In the genomic region with DNA sequence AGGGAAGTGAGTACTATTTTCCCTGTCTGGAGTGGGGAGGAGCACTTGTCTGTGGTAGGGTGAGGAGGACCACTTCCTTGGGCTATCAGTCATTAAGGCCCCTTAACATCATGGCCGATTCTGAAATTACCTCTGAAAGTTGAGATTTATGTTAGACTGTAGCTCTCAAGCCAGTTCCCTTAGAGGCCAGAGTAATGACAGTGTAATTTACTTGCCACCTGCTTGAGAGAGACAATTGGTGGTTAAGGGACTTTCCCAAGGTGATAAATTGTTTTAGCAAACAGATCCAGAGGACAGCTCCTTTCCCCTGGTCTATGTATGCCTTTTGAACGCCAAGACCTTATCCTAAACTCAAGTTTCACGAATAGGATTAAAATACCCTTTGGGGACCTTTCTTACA, we compare ENCODE assay signal across 14 cellular contexts. TPM values are rescaled to one million over a fixed set of nuclear protein-coding genes. Genes with fewer than 3 reads are reported as not detected.
DNase-seq lines count a peak whose midpoint lies in the region; ATAC-seq and TF ChIP-seq lines count a peak whose summit lies in the region.
"Had no signal": no experiment of that assay in that cellular context is flagged by ENCODE, and none has a peak within 500 bp of the region (broad histone marks: within the 10 kb centered on the region; RNA-seq: fewer than 3 reads in every experiment).

No MANE protein-coding gene starts in this region.

- H3K27ac ChIP-seq in body of pancreas (peak overlapping the region in 3 of 4 donors; percentile 38 to 54 (median 47)), right lobe of liver (no peak overlapping the region), endodermal cell (ENCODE audit: low read depth, low read length) (no peak overlapping the region)

- intact Hi-C loops in body of pancreas (cut with DNase I), result no loop called here
- intact Hi-C loops in right lobe of liver (cut with DNase I), result no loop called here

- no peaks in the 10 kb centered on the region for H3K9me3 Mint-ChIP-seq in endodermal cell

- H3K36me3 Mint-ChIP-seq in endodermal cell (ENCODE audit: low read depth), result peaks cover 3% of the 10 kb centered on the region
- H3K36me3 Mint-ChIP-seq: activated CD8-positive, alpha-beta memory T cell treated with anti-CD3 and anti-CD28 coated beads, Interleukin-2, amount 10 ng/mL, durations not matched to agents 7 days and 5 days had no signal

- 19 to 27% methylated on average over 3 of the region's 3 CpGs for WGBS in body of pancreas, 2 donors
- WGBS in right lobe of liver (ENCODE audit: insufficient coverage, low coverage, low lambda C conversion rate, missing lambda C conversion rate), result 63% methylated on average over 3 of the region's 3 CpGs
- 71 to 77% methylated on average over 3 of the region's 3 CpGs for WGBS in endodermal cell (ENCODE audit: insufficient coverage in 1 of 2, insufficient read length in 1 of 2), 2 experiments

- H3K27me3 Mint-ChIP-seq in endodermal cell (ENCODE audit: insufficient read depth), result no peaks in the 10 kb centered on the region

- no peaks in the 10 kb centered on the region for H3K27me3 ChIP-seq in body of pancreas
- H3K27me3 ChIP-seq in right lobe of liver, result no peaks in the 10 kb centered on the region
- H3K27me3 ChIP-seq in endodermal cell (ENCODE audit: control insufficient read depth, insufficient read depth, low read length, poor library complexity, severe bottlenecking), result no peaks in the 10 kb centered on the region

- peaks cover 58% of the 10 kb centered on the region for H3K4me1 Mint-ChIP-seq in endodermal cell
- H3K4me1 Mint-ChIP-seq: activated CD8-positive, alpha-beta memory T cell treated with anti-CD3 and anti-CD28 coated beads, Interleukin-2, amount 10 ng/mL, durations not matched to agents 7 days and 5 days had no signal

- H3K27ac Mint-ChIP-seq in endodermal cell, result no peak overlapping the region
- H3K27ac Mint-ChIP-seq: activated CD8-positive, alpha-beta memory T cell treated with anti-CD3 and anti-CD28 coated beads, Interleukin-2, amount 10 ng/mL, durations not matched to agents 7 days and 5 days had no signal

- DNase-seq in COLO668 (lab: John Stamatoyannopoulos, UW; ENCODE audit: unreplicated experiment) (peak; percentile 58), body of pancreas (no peak), right lobe of liver (no peak), endodermal cell (no peak)
- DNase-seq in activated CD4-positive, alpha-beta T cell treated with anti-CD3 and anti-CD28 coated beads, Interleukin-2, amount 50 U/mL, for 1 hour, result no peak
- DNase-seq in activated T-cell treated with anti-CD3 and anti-CD28 coated beads, Interleukin-2, amount 50 U/mL, for 48 hours, result no peak
- DNase-seq: activated CD8-positive, alpha-beta memory T cell treated with anti-CD3 and anti-CD28 coated beads, Interleukin-2, amount 10 ng/mL, durations not matched to agents 7 days and 5 days; cortex of kidney; IMR-90; midbrain; SIG-M5; stimulated activated CD8-positive, alpha-beta memory T cell treated with anti-CD3 and anti-CD28 coated beads, Interleukin-4, amount 100 ng/mL, for 48 hours had no signal

- no peak overlapping the region for H3K9ac ChIP-seq in endodermal cell (ENCODE audit: extremely low read depth, low read length, poor library complexity, severe bottlenecking)

- H3K4me1 ChIP-seq in body of pancreas (peaks cover 83% of the 10 kb centered on the region), right lobe of liver (peaks cover 0 to 53% (median 19%) of the 10 kb centered on the region in 4 donors), endodermal cell (ENCODE audit: control insufficient read depth, insufficient read depth, low read length) (peaks cover 12% of the 10 kb centered on the region)

- H3K9me3 ChIP-seq in body of pancreas, result no peaks in the 10 kb centered on the region
- no peaks in the 10 kb centered on the region for H3K9me3 ChIP-seq in right lobe of liver
- H3K9me3 ChIP-seq in endodermal cell (ENCODE audit: control insufficient read depth, low read length), result no peaks in the 10 kb centered on the region

- no peak overlapping the region for H3K4me3 ChIP-seq in body of pancreas
- no peak overlapping the region for H3K4me3 ChIP-seq in right lobe of liver
- no peak overlapping the region for H3K4me3 ChIP-seq in endodermal cell (ENCODE audit: low read length)

- H3K4me3 Mint-ChIP-seq in endodermal cell, result no peak overlapping the region
- H3K4me3 Mint-ChIP-seq: activated CD8-positive, alpha-beta memory T cell treated with anti-CD3 and anti-CD28 coated beads, Interleukin-2, amount 10 ng/mL, durations not matched to agents 7 days and 5 days had no signal

- TF ChIP-seq POLR2A in GM19099 (IDR thresholded peaks at IDR 0.05; ENCODE audit: extremely low read depth, insufficient read length, low read depth), result peak; percentile 13
- TF ChIP-seq POLR2A in body of pancreas (IDR thresholded peaks at IDR 0.05), result no peak
- TF ChIP-seq POLR2A in right lobe of liver (IDR thresholded peaks at IDR 0.05), result no peak

- no peak for TF ChIP-seq CTCF in body of pancreas (IDR thresholded peaks at IDR 0.05)
- no peak for TF ChIP-seq CTCF in right lobe of liver (IDR thresholded peaks at IDR 0.05)
- no peak for TF ChIP-seq CTCF in endodermal cell (conservative IDR thresholded peaks at IDR 0.05)

- no peaks in the 10 kb centered on the region for H3K36me3 ChIP-seq in body of pancreas (replicated peaks in 1 of 2; ENCODE audit: insufficient read depth in 1 of 2, low read depth in 2 of 2)
- H3K36me3 ChIP-seq in right lobe of liver, result no peaks in the 10 kb centered on the region
- no peaks in the 10 kb centered on the region for H3K36me3 ChIP-seq in endodermal cell (ENCODE audit: control insufficient read depth, insufficient read depth, low read length)

- ATAC-seq in HG03095 (IDR thresholded peaks at IDR 0.05; ENCODE audit: unreplicated experiment) (peak; percentile 50), body of pancreas (no peak), right lobe of liver (no peak)
- ATAC-seq: activated CD8-positive, alpha-beta memory T cell treated with anti-CD3 and anti-CD28 coated beads, Interleukin-2, amount 10 ng/mL, durations not matched to agents 7 days and 5 days had no signal

RNA-seq across cellular contexts. Expression of gene NEDD4L, which starts 56.1 kb away (rescaled TPM):
- total RNA-seq in body of pancreas (100 to 1,000 TPM; 105 to 108 TPM), right lobe of liver (10 to 100 TPM; 21.5 to 41.0 (median 33.2) TPM), endodermal cell (10 to 100 TPM; 70.5 to 75.3 TPM)
- 43.2 TPM for polyA plus RNA-seq in endodermal cell (2013, experiment 1 of 2)
- 35.7 TPM for polyA plus RNA-seq in endodermal cell (2013, experiment 2 of 2)

Comparison
In these comparisons a context has a peak if more than half of its experiments do, and no peak if none do; other contexts are left out.
1. H3K27ac ChIP-seq: peak in body of pancreas (3 of 4); none in right lobe of liver (0 of 3) and endodermal cell (single experiment).